ENCODE assay signal across 10 cellular contexts in genomic region chr9:127972316-127972871, GRCh38. TPM values are rescaled to one million over a fixed set of nuclear protein-coding genes. Genes with fewer than 3 reads are reported as not detected.
DNase-seq lines count a peak whose midpoint lies in the region; ATAC-seq, FAIRE-seq and TF ChIP-seq lines count a peak whose summit lies in the region.
"Had no signal": no experiment of that assay in that cellular context is flagged by ENCODE, and none has a peak within 500 bp of the region (broad histone marks: within the 10 kb centered on the region; RNA-seq: fewer than 3 reads in every experiment).

No MANE protein-coding gene starts in this region.

- peaks cover 79 to 89% of the 10 kb centered on the region in 2 donors for H3K4me1 ChIP-seq in thyroid gland

- intact Hi-C loops in thyroid gland (cut with DNase I) (no loop called here), left colon (cut with DNase I, micrococcal nuclease) (no loop called here)

- POLR2A ChIA-PET in activated CD4-positive, alpha-beta T cell treated with anti-CD3 and anti-CD28 coated beads, Interleukin-2, amount 10 ng/mL, durations not matched to agents 7 days and 5 days (lab: Charles Lee) = no interaction called here

- CTCF ChIA-PET in activated CD4-positive, alpha-beta T cell treated with anti-CD3 and anti-CD28 coated beads, Interleukin-2, amount 10 ng/mL, durations not matched to agents 7 days and 5 days (lab: Charles Lee) = interaction anchor here (1.3 to 11.7 kb wide), 7 partner anchors 9 to 62 kb away, joined by 3 to 63 read pairs (median 7); partner anchors contain the start of gene EEIG1

- no peak for TF ChIP-seq CTCF in mesothelial cell of epicardium (IDR thresholded peaks at IDR 0.05; ENCODE audit: unreplicated experiment)
- TF ChIP-seq CTCF in thyroid gland (IDR thresholded peaks at IDR 0.05) = no peak
- TF ChIP-seq CTCF in D721Med (IDR thresholded peaks at IDR 0.05; ENCODE audit: insufficient read depth, missing control alignments) = no peak

- H3K4me1 Mint-ChIP-seq in activated CD4-positive, alpha-beta T cell treated with anti-CD3 and anti-CD28 coated beads, Interleukin-2, amount 10 ng/mL, durations not matched to agents 7 days and 5 days = peaks cover 86% of the 10 kb centered on the region
- peaks cover 80% of the 10 kb centered on the region for H3K4me1 Mint-ChIP-seq in mesothelial cell of epicardium

- H3K9me3 ChIP-seq in thyroid gland = no peaks in the 10 kb centered on the region

- no peaks in the 10 kb centered on the region for H3K9me3 Mint-ChIP-seq in activated CD4-positive, alpha-beta T cell treated with anti-CD3 and anti-CD28 coated beads, Interleukin-2, amount 10 ng/mL, durations not matched to agents 7 days and 5 days
- H3K9me3 Mint-ChIP-seq in mesothelial cell of epicardium = no peaks in the 10 kb centered on the region

- no peak for ATAC-seq in left colon
- ATAC-seq: foreskin keratinocyte had no signal

- peaks cover 95% of the 10 kb centered on the region for H3K36me3 Mint-ChIP-seq in activated CD4-positive, alpha-beta T cell treated with anti-CD3 and anti-CD28 coated beads, Interleukin-2, amount 10 ng/mL, durations not matched to agents 7 days and 5 days (ENCODE audit: low read depth)
- H3K36me3 Mint-ChIP-seq in mesothelial cell of epicardium = no peaks in the 10 kb centered on the region

- no peaks in the 10 kb centered on the region for H3K27me3 Mint-ChIP-seq in activated CD4-positive, alpha-beta T cell treated with anti-CD3 and anti-CD28 coated beads, Interleukin-2, amount 10 ng/mL, durations not matched to agents 7 days and 5 days
- no peaks in the 10 kb centered on the region for H3K27me3 Mint-ChIP-seq in mesothelial cell of epicardium (ENCODE audit: low read depth)

- H3K27me3 ChIP-seq in thyroid gland = no peaks in the 10 kb centered on the region
- H3K27me3 ChIP-seq: foreskin keratinocyte had no signal

- H3K27ac Mint-ChIP-seq in activated CD4-positive, alpha-beta T cell treated with anti-CD3 and anti-CD28 coated beads, Interleukin-2, amount 10 ng/mL, durations not matched to agents 7 days and 5 days = peak overlapping the region; percentile 94
- peak overlapping the region; percentile 37 for H3K27ac Mint-ChIP-seq in mesothelial cell of epicardium

- DNase-seq in activated CD4-positive, alpha-beta T cell treated with anti-CD3 and anti-CD28 coated beads, Interleukin-2, amount 10 ng/mL, durations not matched to agents 7 days and 5 days = no peak
- DNase-seq in activated CD4-positive, alpha-beta T cell treated with anti-CD3 and anti-CD28 coated beads for 1 hour = no peak
- DNase-seq in mesothelial cell of epicardium (ENCODE audit: low spot score in 2 of 2, unreplicated experiment in 2 of 2) (no peak), thyroid gland (peak in 1 of 2 donors; percentile 54), left colon (no peak), NCI-H2171 (lab: John Stamatoyannopoulos, UW) (no peak), D721Med (ENCODE audit: insufficient read length, low spot score) (no peak)
- DNase-seq: activated CD4-positive, alpha-beta T cell treated with anti-CD3 and anti-CD28 coated beads for 4 hours; foreskin keratinocyte had no signal

- no peaks in the 10 kb centered on the region for H3K36me3 ChIP-seq in thyroid gland

- no peak overlapping the region for H3K4me3 ChIP-seq in thyroid gland (replicated peaks in 1 of 3)

- no peak for FAIRE-seq in D721Med (lab: Jason Lieb, UNC)

- TF ChIP-seq POLR2A in thyroid gland (IDR thresholded peaks at IDR 0.05) = no peak

- WGBS in thyroid gland, 2 donors = 66 to 83% methylated on average over 8 of the region's 10 CpGs

- H3K27ac ChIP-seq in cingulate gyrus (ENCODE audit: low read depth, low read length) (peak overlapping the region; percentile 98), thyroid gland (peak overlapping the region in 2 of 3 donors; percentile 67 to 81)
- H3K27ac ChIP-seq: foreskin keratinocyte had no signal

- peak overlapping the region; percentile 98 for H3K4me3 Mint-ChIP-seq in activated CD4-positive, alpha-beta T cell treated with anti-CD3 and anti-CD28 coated beads, Interleukin-2, amount 10 ng/mL, durations not matched to agents 7 days and 5 days
- no peak overlapping the region for H3K4me3 Mint-ChIP-seq in mesothelial cell of epicardium

RNA-seq across cellular contexts. Expression of gene EEIG1, which starts 8.4 kb away (rescaled TPM):
- 100 to 1,000 TPM; 412 to 477 TPM for total RNA-seq in activated CD4-positive, alpha-beta T cell treated with anti-CD3 and anti-CD28 coated beads, Interleukin-2, amount 10 ng/mL, durations not matched to agents 7 days and 5 days
- total RNA-seq in mesothelial cell of epicardium (62.8 to 68.8 TPM (median 67.4 TPM) in 3 replicates), thyroid gland (10 to 100 TPM; 18.3 to 34.7 (median 24.9) TPM), left colon (100 to 1,000 TPM; 157 to 175 TPM)

RNA-seq across cellular contexts. Expression of gene DPM2, which starts 34.7 kb away (rescaled TPM):
- total RNA-seq in activated CD4-positive, alpha-beta T cell treated with anti-CD3 and anti-CD28 coated beads, Interleukin-2, amount 10 ng/mL, durations not matched to agents 7 days and 5 days = 10 to 100 TPM; 79.9 to 80.4 TPM
- total RNA-seq in mesothelial cell of epicardium = 36.8 to 37.5 TPM (median 36.9 TPM) in 3 replicates
- 10 to 100 TPM; 17.3 to 43.3 (median 35.5) TPM for total RNA-seq in thyroid gland
- total RNA-seq in left colon = 10 to 100 TPM; 25.1 to 28.6 TPM

RNA-seq across cellular contexts. Expression of gene PIP5KL1, which starts 41.8 kb away (rescaled TPM):
- total RNA-seq in activated CD4-positive, alpha-beta T cell treated with anti-CD3 and anti-CD28 coated beads, Interleukin-2, amount 10 ng/mL, durations not matched to agents 7 days and 5 days = 1 to 10 TPM; 2.5 to 4.1 TPM
- 7.6 to 9.0 TPM (median 8.2 TPM) in 3 replicates for total RNA-seq in mesothelial cell of epicardium
- total RNA-seq in thyroid gland = 1 to 10 TPM in 3 of 4 donors, not detected in 1; 1.0 to 5.2 (median 1.6) TPM
- total RNA-seq in left colon = 1 to 10 TPM; 1.3 to 1.9 TPM

RNA-seq across cellular contexts. Expression of gene ST6GALNAC4, which starts 55.6 kb away (rescaled TPM):
- total RNA-seq in activated CD4-positive, alpha-beta T cell treated with anti-CD3 and anti-CD28 coated beads, Interleukin-2, amount 10 ng/mL, durations not matched to agents 7 days and 5 days = 10 to 100 TPM; 16.8 to 22.4 TPM
- 14.5 to 16.1 TPM (median 15.8 TPM) in 3 replicates for total RNA-seq in mesothelial cell of epicardium
- 10 to 100 TPM in 3 of 4 donors, 1 to 10 TPM in 1; 8.9 to 27.4 (median 19.1) TPM for total RNA-seq in thyroid gland
- total RNA-seq in left colon = 10 to 100 TPM; 37.5 to 46.9 TPM
